In the genomic region with DNA sequence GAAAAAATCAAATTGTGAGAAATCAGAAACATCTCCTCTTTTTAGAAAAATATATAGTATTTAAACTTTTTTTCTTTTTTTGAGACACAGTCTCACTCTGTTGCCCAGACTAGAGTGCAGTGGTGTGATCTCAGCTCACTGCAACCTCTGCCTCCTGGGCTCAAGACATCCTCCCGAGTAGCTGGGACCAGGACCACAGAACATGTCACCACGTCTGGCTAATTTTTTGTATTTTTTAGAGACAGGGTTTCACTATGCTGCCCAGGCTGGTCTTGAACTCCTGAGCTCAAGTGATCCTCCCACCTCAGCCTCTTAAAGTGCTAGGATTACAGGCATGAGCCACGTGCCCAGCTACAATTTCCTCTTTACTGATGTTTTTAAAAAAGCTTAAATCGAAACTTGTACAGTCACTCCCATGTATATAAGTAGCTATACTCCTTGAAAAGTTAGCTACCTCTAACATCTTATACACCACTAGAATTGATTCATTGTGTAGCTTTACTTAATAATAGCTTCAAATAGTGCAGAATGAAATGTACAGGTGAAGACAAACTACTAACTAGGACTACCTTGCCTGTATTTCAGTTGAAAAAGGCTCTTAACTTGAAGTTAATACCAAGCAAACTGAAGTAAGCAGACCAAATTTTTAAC, we compare ENCODE assay signal across 2 cellular contexts.
A peak's percentile ranks its signal among the peaks of the same experiment; 100 is the strongest.
TF ChIP-seq lines count a peak whose summit lies in the region.

No MANE protein-coding gene starts in this region.

TF ChIP-seq in SK-N-SH treated with all-trans-retinoic acid at 6 μM for 48 hours, 23 proteins besides CTCF, POLR2A, EP300 and RAD21:
- TF ChIP-seq, protein P1, sequence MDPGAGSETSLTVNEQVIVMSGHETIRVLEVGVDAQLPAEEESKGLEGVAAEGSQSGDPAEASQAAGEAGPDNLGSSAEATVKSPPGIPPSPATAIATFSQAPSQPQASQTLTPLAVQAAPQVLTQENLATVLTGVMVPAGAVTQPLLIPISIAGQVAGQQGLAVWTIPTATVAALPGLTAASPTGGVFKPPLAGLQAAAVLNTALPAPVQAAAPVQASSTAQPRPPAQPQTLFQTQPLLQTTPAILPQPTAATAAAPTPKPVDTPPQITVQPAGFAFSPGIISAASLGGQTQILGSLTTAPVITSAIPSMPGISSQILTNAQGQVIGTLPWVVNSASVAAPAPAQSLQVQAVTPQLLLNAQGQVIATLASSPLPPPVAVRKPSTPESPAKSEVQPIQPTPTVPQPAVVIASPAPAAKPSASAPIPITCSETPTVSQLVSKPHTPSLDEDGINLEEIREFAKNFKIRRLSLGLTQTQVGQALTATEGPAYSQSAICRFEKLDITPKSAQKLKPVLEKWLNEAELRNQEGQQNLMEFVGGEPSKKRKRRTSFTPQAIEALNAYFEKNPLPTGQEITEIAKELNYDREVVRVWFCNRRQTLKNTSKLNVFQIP (CRISPR knock-in tag; IDR thresholded peaks at IDR 0.05; ENCODE audit: borderline replicate concordance, low read depth), result no peak
- TF ChIP-seq TOX (CRISPR knock-in tag; IDR thresholded peaks at IDR 0.05; ENCODE audit: borderline replicate concordance) (peak; percentile 29; the same call in 1 of the 2 replicates), OSR1 (CRISPR knock-in tag; IDR thresholded peaks at IDR 0.05) (no peak), BACH2 (CRISPR knock-in tag; IDR thresholded peaks at IDR 0.05; ENCODE audit: borderline replicate concordance) (no peak)
- TF ChIP-seq, protein P2, sequence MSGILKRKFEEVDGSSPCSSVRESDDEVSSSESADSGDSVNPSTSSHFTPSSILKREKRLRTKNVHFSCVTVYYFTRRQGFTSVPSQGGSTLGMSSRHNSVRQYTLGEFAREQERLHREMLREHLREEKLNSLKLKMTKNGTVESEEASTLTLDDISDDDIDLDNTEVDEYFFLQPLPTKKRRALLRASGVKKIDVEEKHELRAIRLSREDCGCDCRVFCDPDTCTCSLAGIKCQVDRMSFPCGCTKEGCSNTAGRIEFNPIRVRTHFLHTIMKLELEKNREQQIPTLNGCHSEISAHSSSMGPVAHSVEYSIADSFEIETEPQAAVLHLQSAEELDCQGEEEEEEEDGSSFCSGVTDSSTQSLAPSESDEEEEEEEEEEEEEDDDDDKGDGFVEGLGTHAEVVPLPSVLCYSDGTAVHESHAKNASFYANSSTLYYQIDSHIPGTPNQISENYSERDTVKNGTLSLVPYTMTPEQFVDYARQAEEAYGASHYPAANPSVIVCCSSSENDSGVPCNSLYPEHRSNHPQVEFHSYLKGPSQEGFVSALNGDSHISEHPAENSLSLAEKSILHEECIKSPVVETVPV (CRISPR knock-in tag; IDR thresholded peaks at IDR 0.05), result 0 out of 2 replicates have a peak, but pooled peaks have one; percentile 61

TF ChIP-seq in SK-N-SH, 30 proteins besides CTCF, POLR2A, EP300 and RAD21:
- TF ChIP-seq, protein P3, sequence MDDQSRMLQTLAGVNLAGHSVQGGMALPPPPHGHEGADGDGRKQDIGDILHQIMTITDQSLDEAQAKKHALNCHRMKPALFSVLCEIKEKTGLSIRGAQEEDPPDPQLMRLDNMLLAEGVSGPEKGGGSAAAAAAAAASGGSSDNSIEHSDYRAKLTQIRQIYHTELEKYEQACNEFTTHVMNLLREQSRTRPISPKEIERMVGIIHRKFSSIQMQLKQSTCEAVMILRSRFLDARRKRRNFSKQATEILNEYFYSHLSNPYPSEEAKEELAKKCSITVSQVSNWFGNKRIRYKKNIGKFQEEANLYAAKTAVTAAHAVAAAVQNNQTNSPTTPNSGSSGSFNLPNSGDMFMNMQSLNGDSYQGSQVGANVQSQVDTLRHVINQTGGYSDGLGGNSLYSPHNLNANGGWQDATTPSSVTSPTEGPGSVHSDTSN (IDR thresholded peaks at IDR 0.05), result no peak
- no peak for TF ChIP-seq RXRA (IDR thresholded peaks at IDR 0.05; ENCODE audit: borderline replicate concordance, low read depth)
- no peak for TF ChIP-seq NFIC (IDR thresholded peaks at IDR 0.05; ENCODE audit: borderline replicate concordance)
- TF ChIP-seq POLR2AphosphoS5 (IDR thresholded peaks at IDR 0.05; ENCODE audit: low read depth, low read length), result no peak
- no peak for TF ChIP-seq RFX5 (IDR thresholded peaks at IDR 0.05; ENCODE audit: low read length)
- TF ChIP-seq, protein P4, sequence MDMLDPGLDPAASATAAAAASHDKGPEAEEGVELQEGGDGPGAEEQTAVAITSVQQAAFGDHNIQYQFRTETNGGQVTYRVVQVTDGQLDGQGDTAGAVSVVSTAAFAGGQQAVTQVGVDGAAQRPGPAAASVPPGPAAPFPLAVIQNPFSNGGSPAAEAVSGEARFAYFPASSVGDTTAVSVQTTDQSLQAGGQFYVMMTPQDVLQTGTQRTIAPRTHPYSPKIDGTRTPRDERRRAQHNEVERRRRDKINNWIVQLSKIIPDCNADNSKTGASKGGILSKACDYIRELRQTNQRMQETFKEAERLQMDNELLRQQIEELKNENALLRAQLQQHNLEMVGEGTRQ (IDR thresholded peaks at IDR 0.05; ENCODE audit: borderline replicate concordance, low read depth, low read length), result no peak
- no peak for TF ChIP-seq TCF12 (IDR thresholded peaks at IDR 0.05)
- TF ChIP-seq SIN3A (IDR thresholded peaks at IDR 0.05; ENCODE audit: borderline replicate concordance, low read depth, low read length), result no peak
- TF ChIP-seq GABPA (IDR thresholded peaks at IDR 0.05; ENCODE audit: low read depth), result no peak
- TF ChIP-seq FOXM1 (IDR thresholded peaks at IDR 0.05; ENCODE audit: low read depth), result no peak
- TF ChIP-seq GATA2 (CRISPR knock-in tag; IDR thresholded peaks at IDR 0.05), result no peak
- no peak for TF ChIP-seq TAF1 (IDR thresholded peaks at IDR 0.05; ENCODE audit: borderline replicate concordance, low read depth, low read length)
